8 cellular contexts compared by ENCODE assay signal in genomic region chr5:68268363-68269130, GRCh38. TPM values are rescaled to one million over a fixed set of nuclear protein-coding genes. Genes with fewer than 3 reads are reported as not detected.
A peak's percentile ranks its signal among the peaks of the same experiment; 100 is the strongest.
DNase-seq lines count a peak whose midpoint lies in the region; ATAC-seq and TF ChIP-seq lines count a peak whose summit lies in the region.

No MANE protein-coding gene starts in this region.

- no peaks in the 10 kb centered on the region for H3K27me3 ChIP-seq in sigmoid colon

- no peak overlapping the region for H3K4me3 Mint-ChIP-seq in chondrocyte (ENCODE audit: unreplicated experiment)

- peaks cover 1% of the 10 kb centered on the region for H3K36me3 Mint-ChIP-seq in chondrocyte (ENCODE audit: low read depth)

- DNase-seq in chondrocyte (ENCODE audit: low spot score) = no peak
- DNase-seq in sigmoid colon = no peak
- DNase-seq in foreskin melanocyte = no peak
- DNase-seq in ecto neural progenitor cell (ENCODE audit: low spot score) = no peak
- no peak for DNase-seq in SKM-1 (lab: John Stamatoyannopoulos, UW; ENCODE audit: unreplicated experiment)
- no peak for DNase-seq in HUDEP-2 (lab: John Stamatoyannopoulos, UW; ENCODE audit: unreplicated experiment in 76 of 76)

- peaks cover 74% of the 10 kb centered on the region for H3K4me1 Mint-ChIP-seq in chondrocyte (ENCODE audit: low read depth)

- peak overlapping the region; percentile 75 to 89 (median 83) for H3K27ac ChIP-seq in sigmoid colon

- no peaks in the 10 kb centered on the region for H3K27me3 Mint-ChIP-seq in chondrocyte (ENCODE audit: low read depth)

- no peak overlapping the region for H3K4me3 ChIP-seq in sigmoid colon

- no peaks in the 10 kb centered on the region for H3K9me3 ChIP-seq in sigmoid colon

- TF ChIP-seq POLR2A in sigmoid colon (IDR thresholded peaks at IDR 0.05) = no peak

- intact Hi-C loops in sigmoid colon (cut with DNase I) = loop anchor here (5.0 kb wide), 2 partner anchors 51 to 96 kb away; partner anchors contain the start of gene PIK3R1

- H3K36me3 ChIP-seq in sigmoid colon = peaks cover 0 to 7% (median 0%) of the 10 kb centered on the region in 4 donors

- no peak for TF ChIP-seq EP300 in sigmoid colon (IDR thresholded peaks at IDR 0.05)

- TF ChIP-seq CTCF in chondrocyte (IDR thresholded peaks at IDR 0.05) = no peak
- no peak for TF ChIP-seq CTCF in sigmoid colon (IDR thresholded peaks at IDR 0.05)

- WGBS in sigmoid colon, 2 donors = 64 to 76% methylated on average over 7 of the region's 7 CpGs

- peaks cover 2% of the 10 kb centered on the region for H3K9me3 Mint-ChIP-seq in chondrocyte (ENCODE audit: low read depth)

- ATAC-seq in GM18502 (IDR thresholded peaks at IDR 0.05; ENCODE audit: poor library complexity, unreplicated experiment) (peak; percentile 61), HG02884 (IDR thresholded peaks at IDR 0.05; ENCODE audit: unreplicated experiment) (peak; percentile 40)

- peaks cover 0 to 100% (median 94%) of the 10 kb centered on the region in 4 donors for H3K4me1 ChIP-seq in sigmoid colon

- peak overlapping the region; percentile 27 for H3K27ac Mint-ChIP-seq in chondrocyte (ENCODE audit: unreplicated experiment)

RNA-seq across cellular contexts. Expression of gene PIK3R1, which starts 53.0 kb away (rescaled TPM):
- 56.2 to 63.1 TPM (median 60.7 TPM) in 3 replicates for total RNA-seq in chondrocyte
- total RNA-seq in sigmoid colon = 100 to 1,000 TPM; 177 to 227 (median 190) TPM
- 10 to 100 TPM in 2 of 3 donors, 1 to 10 TPM in 1; 9.2 to 28.5 (median 13.2) TPM for polyA plus RNA-seq in sigmoid colon
